40 cellular contexts compared by ENCODE assay signal in the genomic region with DNA sequence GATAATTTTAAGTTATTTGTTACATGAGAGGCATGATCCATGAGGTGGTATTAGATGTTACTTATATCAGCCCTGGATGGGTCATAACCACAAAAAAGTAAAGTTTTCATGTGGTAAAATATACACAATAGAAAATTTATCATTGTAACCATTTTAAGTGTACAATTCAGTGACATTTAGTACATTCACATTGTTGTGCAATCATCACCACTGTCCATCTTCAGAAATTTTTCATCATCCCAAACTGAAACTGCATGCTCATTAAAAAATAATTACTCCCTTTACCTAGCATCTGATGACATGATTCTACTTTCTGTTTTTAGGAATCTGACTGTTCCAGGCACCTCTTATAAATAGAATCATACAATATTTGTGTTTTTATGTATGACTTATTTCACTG. TPM values are rescaled to one million over a fixed set of nuclear protein-coding genes. Genes with fewer than 3 reads are reported as not detected.
"Had no signal": no experiment of that assay in that cellular context is flagged by ENCODE, and none has a peak within 500 bp of the region (broad histone marks: within the 10 kb centered on the region; RNA-seq: fewer than 3 reads in every experiment).

No MANE protein-coding gene starts in this region.

- DNase-seq: Kasumi-1, MG63, MM.1S, MV-4-11, NCI-H1048, NCI-H1092, NCI-H1092 treated with DMSO at 0.1 percent for 48 hours, NCI-H1105, NCI-H1105 treated with DMSO at 0.1 percent for 48 hours, NCI-H1417, NCI-H1417 treated with DMSO at 0.1 percent for 48 hours, NCI-H1436, NCI-H1436 treated with DMSO at 0.1 percent for 48 hours, NCI-H146, NCI-H1694, NCI-H1694 treated with DMSO at 0.1 percent for 48 hours, NCI-H187, NCI-H187 treated with DMSO at 0.1 percent for 48 hours, NCI-H1930, NCI-H2029, NCI-H2029 treated with DMSO at 0.1 percent for 48 hours, NCI-H2081, NCI-H2081 treated with DMSO at 0.1 percent for 48 hours, NCI-H2107, NCI-H2171, NCI-H2171 treated with DMSO at 0.1 percent for 48 hours, NCI-H2227 treated with DMSO at 0.1 percent for 48 hours, NCI-H226, NCI-H345, NCI-H446, NCI-H446 treated with DMSO at 0.1 percent for 48 hours, NCI-H510A, NCI-H510A treated with DMSO at 0.1 percent for 48 hours, NCI-H524, NCI-H524 treated with DMSO at 0.1 percent for 48 hours, NCI-H526 had no signal

- H3K27me3 ChIP-seq: MG63 had no signal

- H3K4me3 ChIP-seq: MG63 had no signal

- H3K36me3 ChIP-seq: MG63 had no signal

- H3K9me3 ChIP-seq: MG63 had no signal

RNA-seq across cellular contexts. Expression of gene GK2, which starts 11.2 kb away (rescaled TPM):
- total RNA-seq: LHCN-M2, M059J, MCF 10A, NCI-H460 had no signal
